2 cellular contexts compared by ENCODE assay signal in the genomic region with DNA sequence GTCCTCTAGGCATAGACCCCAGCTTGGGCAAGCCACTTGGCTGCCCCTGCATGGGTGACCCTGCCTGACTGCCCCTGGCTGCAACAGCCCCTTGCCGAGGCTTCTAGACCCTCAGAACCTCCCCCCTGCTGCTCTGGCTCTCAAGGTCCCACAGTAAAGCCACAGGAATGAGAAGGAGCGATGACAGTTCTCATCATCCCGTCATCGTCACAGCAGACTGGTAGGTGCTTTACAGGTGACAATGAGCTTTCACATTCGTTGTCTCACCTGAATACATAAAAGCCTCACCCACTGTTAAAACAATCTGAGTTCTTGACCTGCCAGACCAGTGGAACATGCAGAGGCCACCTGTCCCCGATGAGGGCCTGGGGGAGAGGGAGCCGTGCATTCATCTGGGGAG.
TF ChIP-seq lines count a peak whose summit lies in the region.

No MANE protein-coding gene starts in this region.

TF ChIP-seq in A549, 52 proteins besides CTCF, POLR2A, EP300 and RAD21:
- TF ChIP-seq, protein P1, sequence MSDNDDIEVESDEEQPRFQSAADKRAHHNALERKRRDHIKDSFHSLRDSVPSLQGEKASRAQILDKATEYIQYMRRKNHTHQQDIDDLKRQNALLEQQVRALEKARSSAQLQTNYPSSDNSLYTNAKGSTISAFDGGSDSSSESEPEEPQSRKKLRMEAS (IDR thresholded peaks at IDR 0.05): no peak
- no peak for TF ChIP-seq SREBF2 (IDR thresholded peaks at IDR 0.05)
- no peak for TF ChIP-seq ZNF302 (CRISPR knock-in tag; IDR thresholded peaks at IDR 0.05)
- no peak for TF ChIP-seq NFE2L2 (conservative IDR thresholded peaks at IDR 0.05; ENCODE audit: low read length)
- no peak for TF ChIP-seq EHF (CRISPR knock-in tag; IDR thresholded peaks at IDR 0.05)
- TF ChIP-seq POLR2AphosphoS2 (conservative IDR thresholded peaks at IDR 0.05; ENCODE audit: low read length): no peak
- no peak for TF ChIP-seq KDM5A (IDR thresholded peaks at IDR 0.05)
- TF ChIP-seq HOXB5 (CRISPR knock-in tag; IDR thresholded peaks at IDR 0.05): no peak
- TF ChIP-seq PHF8 (IDR thresholded peaks at IDR 0.05; ENCODE audit: borderline replicate concordance, low read depth): no peak
- TF ChIP-seq CBX2 (IDR thresholded peaks at IDR 0.05; ENCODE audit: borderline replicate concordance, low read depth): no peak

TF ChIP-seq in GM12878, 131 proteins besides CTCF, POLR2A, EP300 and RAD21:
- 0 out of 2 replicates have a peak, but pooled peaks have one; percentile 14 for TF ChIP-seq NR2F1 (conservative IDR thresholded peaks at IDR 0.05)
- TF ChIP-seq CREM (IDR thresholded peaks at IDR 0.05; ENCODE audit: low read depth): no peak
- TF ChIP-seq POLR2AphosphoS5 (IDR thresholded peaks at IDR 0.05; ENCODE audit: low read length): no peak
- TF ChIP-seq, protein P2, sequence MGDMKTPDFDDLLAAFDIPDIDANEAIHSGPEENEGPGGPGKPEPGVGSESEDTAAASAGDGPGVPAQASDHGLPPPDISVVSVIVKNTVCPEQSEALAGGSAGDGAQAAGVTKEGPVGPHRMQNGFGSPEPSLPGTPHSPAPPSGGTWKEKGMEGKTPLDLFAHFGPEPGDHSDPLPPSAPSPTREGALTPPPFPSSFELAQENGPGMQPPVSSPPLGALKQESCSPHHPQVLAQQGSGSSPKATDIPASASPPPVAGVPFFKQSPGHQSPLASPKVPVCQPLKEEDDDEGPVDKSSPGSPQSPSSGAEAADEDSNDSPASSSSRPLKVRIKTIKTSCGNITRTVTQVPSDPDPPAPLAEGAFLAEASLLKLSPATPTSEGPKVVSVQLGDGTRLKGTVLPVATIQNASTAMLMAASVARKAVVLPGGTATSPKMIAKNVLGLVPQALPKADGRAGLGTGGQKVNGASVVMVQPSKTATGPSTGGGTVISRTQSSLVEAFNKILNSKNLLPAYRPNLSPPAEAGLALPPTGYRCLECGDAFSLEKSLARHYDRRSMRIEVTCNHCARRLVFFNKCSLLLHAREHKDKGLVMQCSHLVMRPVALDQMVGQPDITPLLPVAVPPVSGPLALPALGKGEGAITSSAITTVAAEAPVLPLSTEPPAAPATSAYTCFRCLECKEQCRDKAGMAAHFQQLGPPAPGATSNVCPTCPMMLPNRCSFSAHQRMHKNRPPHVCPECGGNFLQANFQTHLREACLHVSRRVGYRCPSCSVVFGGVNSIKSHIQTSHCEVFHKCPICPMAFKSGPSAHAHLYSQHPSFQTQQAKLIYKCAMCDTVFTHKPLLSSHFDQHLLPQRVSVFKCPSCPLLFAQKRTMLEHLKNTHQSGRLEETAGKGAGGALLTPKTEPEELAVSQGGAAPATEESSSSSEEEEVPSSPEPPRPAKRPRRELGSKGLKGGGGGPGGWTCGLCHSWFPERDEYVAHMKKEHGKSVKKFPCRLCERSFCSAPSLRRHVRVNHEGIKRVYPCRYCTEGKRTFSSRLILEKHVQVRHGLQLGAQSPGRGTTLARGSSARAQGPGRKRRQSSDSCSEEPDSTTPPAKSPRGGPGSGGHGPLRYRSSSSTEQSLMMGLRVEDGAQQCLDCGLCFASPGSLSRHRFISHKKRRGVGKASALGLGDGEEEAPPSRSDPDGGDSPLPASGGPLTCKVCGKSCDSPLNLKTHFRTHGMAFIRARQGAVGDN (IDR thresholded peaks at IDR 0.05): 0 out of 2 replicates have a peak, but pooled peaks have one; percentile 38
- TF ChIP-seq ZBED1 (IDR thresholded peaks at IDR 0.05; ENCODE audit: borderline replicate concordance): no peak
- no peak for TF ChIP-seq SREBF2 (IDR thresholded peaks at IDR 0.05; ENCODE audit: low read length)
- TF ChIP-seq NFXL1 (IDR thresholded peaks at IDR 0.05; ENCODE audit: borderline replicate concordance): no peak
- no peak for TF ChIP-seq POLR2AphosphoS2 (IDR thresholded peaks at IDR 0.05; ENCODE audit: low read depth, low read length)
- TF ChIP-seq DPF2 (IDR thresholded peaks at IDR 0.05): 0 out of 2 replicates have a peak, but pooled peaks have one; percentile 23
- TF ChIP-seq STAT1 (conservative IDR thresholded peaks at IDR 0.05): no peak
- no peak for TF ChIP-seq GATAD2B (conservative IDR thresholded peaks at IDR 0.05; ENCODE audit: low read depth)
- no peak for TF ChIP-seq SUZ12 (IDR thresholded peaks at IDR 0.05; ENCODE audit: unreplicated experiment)
- no peak for TF ChIP-seq HDAC6 (IDR thresholded peaks at IDR 0.05; ENCODE audit: unreplicated experiment)
